ENCODE assay signal across 8 cellular contexts in the genomic region with DNA sequence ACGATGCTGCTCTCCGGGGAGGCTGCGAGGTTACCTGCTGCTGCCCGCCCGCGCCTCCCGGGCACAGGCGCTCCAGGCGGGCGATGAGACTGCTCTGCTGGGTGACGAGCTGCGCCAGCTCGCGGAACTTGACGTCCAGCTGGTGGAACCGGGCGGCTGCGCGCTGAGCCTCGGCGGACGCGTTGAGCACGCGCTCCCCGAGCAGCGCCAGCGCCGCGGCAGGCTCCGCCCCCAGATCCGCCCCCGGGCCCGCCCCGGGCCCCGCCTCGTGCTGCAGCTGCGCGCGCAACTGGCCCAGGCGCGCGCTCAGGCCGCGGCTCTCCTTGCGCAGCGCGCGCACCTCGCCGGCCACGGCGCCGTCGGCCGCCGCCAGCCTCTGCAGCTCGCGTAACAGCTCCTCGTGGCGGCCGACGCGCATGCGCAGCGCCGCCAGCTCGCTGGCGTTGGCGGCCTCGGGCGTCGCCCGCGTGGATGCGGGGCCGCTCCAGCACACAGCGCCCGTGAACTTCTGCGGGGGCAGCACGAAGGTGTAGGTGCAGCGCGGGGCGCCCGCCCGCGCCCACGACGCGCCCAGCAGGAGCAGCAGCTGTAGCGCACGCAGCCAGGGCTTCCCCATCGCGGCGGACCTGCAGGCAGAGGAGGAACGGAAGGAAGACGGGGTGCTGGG. TPM values are rescaled to one million over a fixed set of nuclear protein-coding genes. Genes with fewer than 3 reads are reported as not detected.
A peak's percentile ranks its signal among the peaks of the same experiment; 100 is the strongest.
DNase-seq lines count a peak whose midpoint lies in the region; ATAC-seq and TF ChIP-seq lines count a peak whose summit lies in the region.

No MANE protein-coding gene starts in this region.

- H3K4me3 ChIP-seq in AG09309 (ENCODE audit: control insufficient read depth, low read depth, low read length) (peak overlapping the region; percentile 34), colonic mucosa (peak overlapping the region; percentile 42)

- H3K9me3 ChIP-seq in colonic mucosa: no peaks in the 10 kb centered on the region

- peak; percentile 50 for DNase-seq in AG09309 (ENCODE audit: low read depth)
- peak; percentile 74 for DNase-seq in NCI-H345 treated with DMSO at 0.1 percent for 48 hours (lab: John Stamatoyannopoulos, UW; ENCODE audit: unreplicated experiment)
- peak; percentile 80 to 81 for DNase-seq in activated CD4-positive, alpha-beta T cell treated with anti-CD3 and anti-CD28 coated beads for 24 hours (ENCODE audit: low read depth in 2 of 2)
- peak; percentile 88 for DNase-seq in colonic mucosa
- peak; percentile 96 for DNase-seq in left kidney (ENCODE audit: low read depth, low spot score)
- peak; percentile 86 for DNase-seq in stimulated activated CD4-positive, alpha-beta T cell treated with anti-CD3 and anti-CD28 coated beads, Interleukin-2, amount 100 ng/mL, for 4 hours (ENCODE audit: low read depth)

- H3K27ac ChIP-seq in colonic mucosa: peak overlapping the region; percentile 57

- peak; percentile 83 for ATAC-seq in GM19025 (IDR thresholded peaks at IDR 0.05; ENCODE audit: low read depth, unreplicated experiment)
- peak; percentile 81 for ATAC-seq in HG03280 (IDR thresholded peaks at IDR 0.05; ENCODE audit: unreplicated experiment)

- H3K9ac ChIP-seq in colonic mucosa (ENCODE audit: low read depth in 2 of 2, low read length in 2 of 2): peak overlapping the region; percentile 51 to 78

- TF ChIP-seq CTCF in AG09309 (IDR thresholded peaks at IDR 0.05; ENCODE audit: control insufficient read depth, insufficient read depth, low read depth, low read length, missing control alignments) (no peak), colonic mucosa (IDR thresholded peaks at IDR 0.05) (no peak)

- no peaks in the 10 kb centered on the region for H3K36me3 ChIP-seq in colonic mucosa

- no peaks in the 10 kb centered on the region for H3K27me3 ChIP-seq in colonic mucosa

- intact Hi-C loops in colonic mucosa (cut with DNase I): no loop called here

- H3K4me1 ChIP-seq in colonic mucosa: no peaks in the 10 kb centered on the region

RNA-seq across cellular contexts. Expression of a gene that starts 6.4 kb away (rescaled TPM):
- total RNA-seq in colonic mucosa: under 1 TPM in 1 of 2 donors, not detected in 1; 0.21 TPM

RNA-seq across cellular contexts. Expression of a gene that starts 10.0 kb away (rescaled TPM):
- 10 to 100 TPM; 15.1 to 21.3 TPM for total RNA-seq in colonic mucosa

RNA-seq across cellular contexts. Expression of a gene that starts 10.1 kb away (rescaled TPM):
- 10 to 100 TPM; 21.6 to 53.8 TPM for total RNA-seq in colonic mucosa

RNA-seq across cellular contexts. Expression of a gene that starts 15.4 kb away (rescaled TPM):
- total RNA-seq in colonic mucosa: 10 to 100 TPM in 1 of 2 donors, 1 to 10 TPM in 1; 7.6 to 16.7 TPM

RNA-seq across cellular contexts. Expression of a gene that starts 23.6 kb away (rescaled TPM):
- total RNA-seq in colonic mucosa: 100 to 1,000 TPM; 141 to 202 TPM

Comparison
In these comparisons a context has a peak if more than half of its experiments do, and no peak if none do; other contexts are left out.
1. Peak in every context shown above with its lines: DNase-seq, ATAC-seq, H3K4me3 ChIP-seq and H3K27ac ChIP-seq.